Comparison of ENCODE assay signal across 23 cellular contexts in genomic region chr1:115445090-115445489, GRCh38.
"Had no signal": no experiment of that assay in that cellular context is flagged by ENCODE, and none has a peak within 500 bp of the region (broad histone marks: within the 10 kb centered on the region; RNA-seq: fewer than 3 reads in every experiment).

No MANE protein-coding gene starts in this region.

- H3K79me2 ChIP-seq: hepatocyte had no signal

- H3K27me3 ChIP-seq: esophagus squamous epithelium, gastrocnemius medialis, heart left ventricle, hepatocyte, sigmoid colon, stomach, thyroid gland had no signal

- H3K4me2 ChIP-seq: hepatocyte had no signal

- H3K4me1 ChIP-seq: esophagus squamous epithelium, gastrocnemius medialis, lower lobe of right lung, psoas muscle, stomach, thyroid gland had no signal

- H3K4me3 ChIP-seq: esophagus squamous epithelium, gastrocnemius medialis, heart left ventricle, hepatocyte, lower lobe of right lung, psoas muscle, sigmoid colon, stomach, thyroid gland had no signal

- FAIRE-seq: endometrium had no signal

- H3K36me3 ChIP-seq: esophagus squamous epithelium, gastrocnemius medialis, heart left ventricle, lower lobe of right lung, sigmoid colon, stomach, thyroid gland had no signal

- H3K27ac ChIP-seq: esophagus squamous epithelium, gastrocnemius medialis, heart left ventricle, hepatocyte, lower lobe of right lung, psoas muscle, sigmoid colon, stomach, thyroid gland had no signal

- H2AFZ ChIP-seq: hepatocyte had no signal

- DNase-seq: cerebellar nuclear complex; cortex of kidney; effector memory CD8-positive, alpha-beta T cell; erythroblast; esophagus squamous epithelium; gastrocnemius medialis; heart left ventricle; left ventricle myocardium superior; lower lobe of right lung; naive thymus-derived CD4-positive, alpha-beta T cell; nephron progenitor cell; nucleus accumbens; posterior cingulate gyrus; psoas muscle; right cardiac atrium; sigmoid colon; stimulated activated CD4-positive, alpha-beta T cell treated with anti-CD3 and anti-CD28 coated beads, Interleukin-2, amount 100 ng/mL, for 24 hours; stimulated activated CD4-positive, alpha-beta T cell treated with anti-CD3 and anti-CD28 coated beads, Interleukin-4, amount 100 ng/mL, for 24 hours; stimulated activated naive CD4-positive, alpha-beta T cell treated with Interleukin-2 at 50 U/mL for 16 hours; stomach; thyroid gland had no signal

- H3K9me3 ChIP-seq: esophagus squamous epithelium, gastrocnemius medialis, lower lobe of right lung, psoas muscle, sigmoid colon, stomach, thyroid gland had no signal
